8 cellular contexts compared by ENCODE assay signal in genomic region chr11:125164422-125165110, GRCh38. TPM values are rescaled to one million over a fixed set of nuclear protein-coding genes. Genes with fewer than 3 reads are reported as not detected.
DNase-seq lines count a peak whose midpoint lies in the region; ATAC-seq and TF ChIP-seq lines count a peak whose summit lies in the region.

PKNOX2 (plus strand) TSS chr11:125164751; CDS start chr11:125351306, 186,555 bp downstream.

- peaks cover 20 to 24% (median 23%) of the 10 kb centered on the region in 3 donors for H3K4me1 Mint-ChIP-seq in T-cell

- H3K9me3 Mint-ChIP-seq in T-cell: no peaks in the 10 kb centered on the region

- H3K27ac ChIP-seq in HUES6 (ENCODE audit: low read depth, low read length): peak within 1 kb of the TSS; percentile 41; the same call in 1 of the 2 replicates
- peak within 1 kb of the TSS; percentile 87 for H3K27ac ChIP-seq in vagina

- peak in 2 of 3 experiments; percentile 27 to 72 for TF ChIP-seq CTCF in vagina (IDR thresholded peaks at IDR 0.05)

- DNase-seq in T-cell (peak; percentile 20 to 66 (median 40)), astrocyte of the hippocampus (ENCODE audit: low read depth, low spot score) (peak; percentile 92), hippocampal formation (lab: John Stamatoyannopoulos, UW) (peak; percentile 69 to 78), retina (peak; percentile 93), vagina (ENCODE audit: extremely low spot score in 2 of 2) (no peak)

- H3K36me3 Mint-ChIP-seq in T-cell: no peaks in the 10 kb centered on the region

- no peaks in the 10 kb centered on the region for H3K9me3 ChIP-seq in ES-I3 (ENCODE audit: control insufficient read depth, insufficient read depth, low read length)
- no peaks in the 10 kb centered on the region for H3K9me3 ChIP-seq in HUES6 (ENCODE audit: control insufficient read depth, insufficient read depth, low read depth, low read length)
- no peaks in the 10 kb centered on the region for H3K9me3 ChIP-seq in vagina

- no peaks in the 10 kb centered on the region for H3K36me3 ChIP-seq in ES-I3 (ENCODE audit: insufficient read depth, low read length)
- no peaks in the 10 kb centered on the region for H3K36me3 ChIP-seq in HUES6 (ENCODE audit: control insufficient read depth, insufficient read depth, low read length)
- no peaks in the 10 kb centered on the region for H3K36me3 ChIP-seq in vagina

- CTCF ChIA-PET in T-cell (lab: Charles Lee): interaction anchor here (0.7 to 0.8 kb wide), 3 partner anchors 38 to 85 kb away, joined by 3 to 5 read pairs (median 3); no protein-coding TSS in a partner anchor

- H3K27me3 ChIP-seq in HUES6 (ENCODE audit: control insufficient read depth, insufficient read depth, low read length) (peaks cover 45% of the 10 kb centered on the region), vagina (no peaks in the 10 kb centered on the region)

- POLR2A ChIA-PET in T-cell (lab: Charles Lee): no interaction called here

- H3K4me3 ChIP-seq in HUES6 (ENCODE audit: low read depth, low read length): peak within 1 kb of the TSS; percentile 73
- peak within 1 kb of the TSS; percentile 64 to 82 for H3K4me3 ChIP-seq in vagina

- TF ChIP-seq POLR2A in vagina (IDR thresholded peaks at IDR 0.05): peak in 1 of 2 donors; percentile 56

- no peak within 1 kb of the TSS for H3K27ac Mint-ChIP-seq in T-cell

- peaks cover 34% of the 10 kb centered on the region for H3K4me1 ChIP-seq in ES-I3 (ENCODE audit: insufficient read depth, low read length)
- peaks cover 46% of the 10 kb centered on the region for H3K4me1 ChIP-seq in HUES6 (ENCODE audit: control insufficient read depth, insufficient read depth, low read length)
- H3K4me1 ChIP-seq in vagina: peaks cover 54% of the 10 kb centered on the region

- peak within 1 kb of the TSS; percentile 52 for H3K9ac ChIP-seq in ES-I3 (ENCODE audit: low read depth, low read length)
- peak within 1 kb of the TSS; percentile 80 for H3K9ac ChIP-seq in HUES6 (ENCODE audit: low read length)

- peaks cover 48 to 67% of the 10 kb centered on the region in 2 donors for H3K27me3 Mint-ChIP-seq in T-cell

- ATAC-seq in T-cell (replicated peaks in 1 of 4): peak; percentile 73 to 85 (median 78)
- ATAC-seq in HG02763 (IDR thresholded peaks at IDR 0.05; ENCODE audit: unreplicated experiment): no peak

- intact Hi-C loops in vagina (cut with DNase I): loop anchor here (2.0 kb wide), 1 partner anchor 184 kb away; no protein-coding TSS in a partner anchor

- peak within 1 kb of the TSS; percentile 88 to 99 (median 90) for H3K4me3 Mint-ChIP-seq in T-cell

RNA-seq across cellular contexts. Expression of gene PKNOX2, which starts in this region (rescaled TPM):
- under 1 TPM in 1 of 5 donors, not detected in 4; 0.55 TPM for total RNA-seq in T-cell
- 3.4 TPM for total RNA-seq in vagina

Comparison
In these comparisons a context has a peak if more than half of its experiments do, and no peak if none do; other contexts are left out.
1. Peak in DNase-seq and ATAC-seq in T-cell; RNA of the gene not detected or under 1 TPM.
2. DNase-seq: peak in astrocyte of the hippocampus (single experiment), hippocampal formation (2 of 2) and retina (single experiment); none in vagina (0 of 2).